1 cellular context compared by ENCODE assay signal in genomic region chr16:21263640-21264211, GRCh38.
TF ChIP-seq lines count a peak whose summit lies in the region.

No MANE protein-coding gene starts in this region.

TF ChIP-seq in K562, 482 proteins besides CTCF, POLR2A, EP300 and RAD21 (continued from another document):
- peak; percentile 71 to 84 for TF ChIP-seq MNT (conservative IDR thresholded peaks at IDR 0.05)
- no peak for TF ChIP-seq U2AF2 (optimal IDR thresholded peaks at IDR 0.05; ENCODE audit: low read depth, low read length)
- peak; percentile 41 for TF ChIP-seq MGA (IDR thresholded peaks at IDR 0.05)
- no peak for TF ChIP-seq ID3 (CRISPR knock-in tag; IDR thresholded peaks at IDR 0.05)
- TF ChIP-seq ID3 (tag; IDR thresholded peaks at IDR 0.05), result no peak
- no peak for TF ChIP-seq SNIP1 (IDR thresholded peaks at IDR 0.05; ENCODE audit: low read depth)
- TF ChIP-seq ESRRA (IDR thresholded peaks at IDR 0.05; ENCODE audit: borderline replicate concordance, low read depth), result no peak
- no peak for TF ChIP-seq NR2C1 (IDR thresholded peaks at IDR 0.05)
- no peak for TF ChIP-seq NR2C1 (tag; IDR thresholded peaks at IDR 0.05)
- no peak for TF ChIP-seq SRSF9 (IDR thresholded peaks at IDR 0.05; ENCODE audit: borderline replicate concordance, low read depth, low read length)
- TF ChIP-seq ZNF586 (CRISPR knock-in tag; conservative IDR thresholded peaks at IDR 0.05), result no peak
- no peak for TF ChIP-seq NFIC (IDR thresholded peaks at IDR 0.05)
- TF ChIP-seq CREM (IDR thresholded peaks at IDR 0.05; ENCODE audit: low read depth), result no peak
- 0 out of 2 replicates have a peak, but pooled peaks have one; percentile 5 for TF ChIP-seq BHLHE40 (IDR thresholded peaks at IDR 0.05; ENCODE audit: low read length)
- no peak for TF ChIP-seq BRD4 (IDR thresholded peaks at IDR 0.05)
- TF ChIP-seq TCF3 (CRISPR knock-in tag; IDR thresholded peaks at IDR 0.05), result 0 out of 2 replicates have a peak, but pooled peaks have one; percentile 6
- TF ChIP-seq E2F6 (IDR thresholded peaks at IDR 0.05; ENCODE audit: borderline replicate concordance in 1 of 2, extremely low read depth in 1 of 2, insufficient read depth in 1 of 2, insufficient read length in 1 of 2, low read depth in 1 of 2, low read length in 1 of 2, poor library complexity in 1 of 2, severe bottlenecking in 1 of 2), result no peak
- no peak for TF ChIP-seq HDAC6 (IDR thresholded peaks at IDR 0.05; ENCODE audit: low read depth, low read length)
- no peak for TF ChIP-seq RUNX1 (IDR thresholded peaks at IDR 0.05; ENCODE audit: low read depth)
- no peak for TF ChIP-seq CTCFL (IDR thresholded peaks at IDR 0.05; ENCODE audit: borderline replicate concordance, insufficient read depth, low read depth, low read length, poor library complexity, severe bottlenecking)
- peak in 1 of 2 experiments; percentile 31; a peak in 1 of 4 replicates for TF ChIP-seq HDAC1 (IDR thresholded peaks at IDR 0.05)
TF ChIP-seq in K562: peak in this region for 19.
